Comparison of ENCODE assay signal across 14 cellular contexts in the genomic region with DNA sequence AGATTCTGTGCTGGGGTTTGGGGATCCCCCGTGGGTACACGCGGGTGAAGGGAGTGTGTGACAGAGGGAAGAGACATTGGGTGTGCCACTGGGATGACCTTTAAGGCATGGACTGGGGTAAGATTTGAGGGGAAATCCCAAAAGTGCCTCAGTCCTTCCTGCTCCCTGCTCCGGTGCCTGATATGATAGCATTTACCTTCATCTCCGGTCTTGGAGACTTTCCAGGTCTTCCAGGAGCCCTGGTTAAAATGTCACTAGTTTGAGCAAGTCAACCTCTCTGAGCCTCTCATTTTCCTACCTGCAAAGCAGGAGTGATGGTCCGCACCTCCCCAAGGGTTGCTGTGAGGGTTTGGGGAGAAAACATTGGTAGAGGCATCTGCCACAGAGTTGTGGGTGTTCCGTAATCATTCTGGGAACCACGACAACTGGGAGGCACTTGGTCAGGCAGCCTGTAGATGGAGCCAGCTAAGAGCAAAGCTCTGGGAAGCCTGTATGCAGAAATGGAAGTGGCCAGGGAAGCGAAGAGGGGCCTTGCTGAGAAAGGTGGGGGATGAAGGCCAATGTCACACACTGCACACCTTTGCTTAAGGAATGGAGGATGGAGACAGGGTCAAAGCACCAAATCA. TPM values are rescaled to one million over a fixed set of nuclear protein-coding genes. Genes with fewer than 3 reads are reported as not detected.
DNase-seq lines count a peak whose midpoint lies in the region; ATAC-seq, FAIRE-seq and TF ChIP-seq lines count a peak whose summit lies in the region.
"Had no signal": no experiment of that assay in that cellular context is flagged by ENCODE, and none has a peak within 500 bp of the region (broad histone marks: within the 10 kb centered on the region; RNA-seq: fewer than 3 reads in every experiment).

No MANE protein-coding gene starts in this region.

- H3K27ac ChIP-seq in A549 = no peak overlapping the region
- no peak overlapping the region for H3K27ac ChIP-seq in astrocyte (ENCODE audit: low read depth, low read length)

- H3K4me2 ChIP-seq in A549 (no peak overlapping the region), astrocyte (ENCODE audit: low read length) (no peak overlapping the region)

- TF ChIP-seq CTCF in A549 (IDR thresholded peaks at IDR 0.05) (peak; percentile 17; the same call in 1 of the 3 replicates), astrocyte (IDR thresholded peaks at IDR 0.05; ENCODE audit: insufficient read depth, low read depth, low read length) (peak; percentile 8)

- H3K9me3 ChIP-seq in A549 (no peaks in the 10 kb centered on the region), astrocyte (ENCODE audit: insufficient read depth, low read depth, low read length) (no peaks in the 10 kb centered on the region)

- H3K9me3 Mint-ChIP-seq in astrocyte (ENCODE audit: unreplicated experiment) (no peaks in the 10 kb centered on the region), immature natural killer cell (no peaks in the 10 kb centered on the region)
- H3K9me3 Mint-ChIP-seq: brain; CD14-positive monocyte; T-helper 1 cell treated with Interleukin-12 subunit alpha and Interleukin-12 subunit beta and Interleukin-4 antibody, amounts not matched to agents 30 μg/mL and 1 μg/mL, for 36 hours had no signal

- no peak overlapping the region for H2AFZ ChIP-seq in astrocyte (ENCODE audit: low read depth, low read length)

- H3K4me3 Mint-ChIP-seq in astrocyte (ENCODE audit: unreplicated experiment) = peak overlapping the region; percentile 50
- H3K4me3 Mint-ChIP-seq in immature natural killer cell = no peak overlapping the region
- H3K4me3 Mint-ChIP-seq: brain; CD14-positive monocyte; T-helper 1 cell treated with Interleukin-12 subunit alpha and Interleukin-12 subunit beta and Interleukin-4 antibody, amounts not matched to agents 30 μg/mL and 1 μg/mL, for 36 hours had no signal

- FAIRE-seq in A549 (lab: Jason Lieb, UNC) = no peak
- no peak for FAIRE-seq in astrocyte (lab: Jason Lieb, UNC)

- DNase-seq in A549 (ENCODE audit: low read depth in 1 of 2, low spot score in 1 of 2) (peak in 1 of 2 experiments; percentile 41), HEK293T (ENCODE audit: extremely low spot score) (peak; percentile 29), astrocyte (ENCODE audit: low read depth) (no peak), iPS-NIHi11 (ENCODE audit: low spot score) (peak; percentile 68), NCI-H526 (lab: John Stamatoyannopoulos, UW) (no peak), NCI-H146 treated with DMSO at 0.1 percent for 48 hours (lab: John Stamatoyannopoulos, UW; ENCODE audit: unreplicated experiment) (no peak), immature natural killer cell (no peak)
- no peak for DNase-seq in NK-92 treated with Interleukin-12 subunit alpha and Interleukin-12 subunit beta, amount 100 ng/mL, for 24 hours (lab: John Stamatoyannopoulos, UW)
- DNase-seq: activated T-cell treated with anti-CD3 and anti-CD28 coated beads for 4 hours; NCI-H446 treated with DMSO at 0.1 percent for 48 hours; stimulated activated CD4-positive, alpha-beta T cell treated with anti-CD3 and anti-CD28 coated beads, Interleukin-2, amount 100 ng/mL, for 48 hours had no signal

- H3K9ac ChIP-seq in astrocyte (ENCODE audit: low read length) = no peak overlapping the region

- no peaks in the 10 kb centered on the region for H3K79me2 ChIP-seq in astrocyte (ENCODE audit: insufficient read depth, low read length)

- no peaks in the 10 kb centered on the region for H4K20me1 ChIP-seq in astrocyte (ENCODE audit: insufficient read depth, low read length)

- 79% methylated on average over 9 of the region's 9 CpGs for WGBS in A549 (ENCODE audit: missing lambda C conversion rate)

- H3K27ac Mint-ChIP-seq in astrocyte (ENCODE audit: unreplicated experiment) (no peak overlapping the region), immature natural killer cell (no peak overlapping the region)
- H3K27ac Mint-ChIP-seq: CD14-positive monocyte; T-helper 1 cell treated with Interleukin-12 subunit alpha and Interleukin-12 subunit beta and Interleukin-4 antibody, amounts not matched to agents 30 μg/mL and 1 μg/mL, for 36 hours had no signal

- H3K4me1 Mint-ChIP-seq in astrocyte (ENCODE audit: low read depth, unreplicated experiment) (no peaks in the 10 kb centered on the region), immature natural killer cell (no peaks in the 10 kb centered on the region)
- H3K4me1 Mint-ChIP-seq: CD14-positive monocyte had no signal

- H3K4me3 ChIP-seq in A549 = no peak overlapping the region
- no peak overlapping the region for H3K4me3 ChIP-seq in astrocyte (ENCODE audit: insufficient read depth, low read depth, low read length)

- TF ChIP-seq RAD21 in A549 (conservative IDR thresholded peaks at IDR 0.05 in 1 of 2, IDR thresholded peaks at IDR 0.05 in 1 of 2) = no peak; a peak in 1 of 5 replicates

- H3K27me3 Mint-ChIP-seq in astrocyte (ENCODE audit: low read depth, unreplicated experiment) (peaks cover 26% of the 10 kb centered on the region), immature natural killer cell (ENCODE audit: low read depth in 3 of 3) (peaks cover 0 to 5% (median 4%) of the 10 kb centered on the region in 3 donors)

- POLR2A ChIA-PET in A549 (lab: Yijun Ruan, JAX) (no interaction called here), HEK293T (lab: Yijun Ruan, JAX) (no interaction called here)

- CTCF ChIA-PET in A549 (lab: Yijun Ruan, JAX) = interaction anchor here (0.6 to 9.2 kb wide), 5 partner anchors 9 to 321 kb away, joined by 3 to 83 read pairs (median 5); no protein-coding TSS in a partner anchor
- CTCF ChIA-PET in HEK293T (lab: Yijun Ruan, JAX) = interaction anchor here (0.6 kb wide), 1 partner anchor 1101 kb away, joined by 4 read pairs; no protein-coding TSS in a partner anchor

- no peak for TF ChIP-seq POLR2A in A549 (IDR thresholded peaks at IDR 0.05; ENCODE audit: low read length)

- H3K4me1 ChIP-seq in A549 (peaks cover 9% of the 10 kb centered on the region), astrocyte (ENCODE audit: insufficient read depth, low read length) (no peaks in the 10 kb centered on the region)

- no peaks in the 10 kb centered on the region for H3K27me3 ChIP-seq in astrocyte (ENCODE audit: insufficient read depth, low read length)

- H3K36me3 ChIP-seq in astrocyte (ENCODE audit: insufficient read depth, low read length) = no peaks in the 10 kb centered on the region

- peak; percentile 52 to 83; a peak in 4 of 6 replicates for ATAC-seq in A549

- H3K36me3 Mint-ChIP-seq in astrocyte (ENCODE audit: low read depth, unreplicated experiment) (no peaks in the 10 kb centered on the region), immature natural killer cell (no peaks in the 10 kb centered on the region)
- H3K36me3 Mint-ChIP-seq: brain, CD14-positive monocyte had no signal

- no peak for TF ChIP-seq EP300 in A549 (IDR thresholded peaks at IDR 0.05)

TF ChIP-seq in A549, 52 proteins besides CTCF, POLR2A, EP300 and RAD21:
- TF ChIP-seq PHF8 (IDR thresholded peaks at IDR 0.05; ENCODE audit: borderline replicate concordance, low read depth) = no peak
- TF ChIP-seq HDAC2 (IDR thresholded peaks at IDR 0.05) = no peak
- TF ChIP-seq TP53 (CRISPR knock-in tag; IDR thresholded peaks at IDR 0.05) = no peak
TF ChIP-seq in A549: peak in this region for 0.

TF ChIP-seq in HEK293T, 16 proteins besides CTCF, POLR2A, EP300 and RAD21:
- TF ChIP-seq CTBP1 (IDR thresholded peaks at IDR 0.05; ENCODE audit: borderline replicate concordance) = no peak
- no peak for TF ChIP-seq LEF1 (IDR thresholded peaks at IDR 0.05; ENCODE audit: borderline replicate concordance)
- TF ChIP-seq ELF4 (IDR thresholded peaks at IDR 0.05) = no peak
- no peak for TF ChIP-seq ARNT (IDR thresholded peaks at IDR 0.05)
- no peak for TF ChIP-seq FOXM1 (IDR thresholded peaks at IDR 0.05; ENCODE audit: borderline replicate concordance)
- TF ChIP-seq SUZ12 (IDR thresholded peaks at IDR 0.05) = no peak
- TF ChIP-seq SP1 (IDR thresholded peaks at IDR 0.05) = no peak
- TF ChIP-seq, protein P1, sequence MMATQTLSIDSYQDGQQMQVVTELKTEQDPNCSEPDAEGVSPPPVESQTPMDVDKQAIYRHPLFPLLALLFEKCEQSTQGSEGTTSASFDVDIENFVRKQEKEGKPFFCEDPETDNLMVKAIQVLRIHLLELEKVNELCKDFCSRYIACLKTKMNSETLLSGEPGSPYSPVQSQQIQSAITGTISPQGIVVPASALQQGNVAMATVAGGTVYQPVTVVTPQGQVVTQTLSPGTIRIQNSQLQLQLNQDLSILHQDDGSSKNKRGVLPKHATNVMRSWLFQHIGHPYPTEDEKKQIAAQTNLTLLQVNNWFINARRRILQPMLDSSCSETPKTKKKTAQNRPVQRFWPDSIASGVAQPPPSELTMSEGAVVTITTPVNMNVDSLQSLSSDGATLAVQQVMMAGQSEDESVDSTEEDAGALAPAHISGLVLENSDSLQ (IDR thresholded peaks at IDR 0.05) = no peak
- TF ChIP-seq ZNF384 (IDR thresholded peaks at IDR 0.05) = no peak

RNA-seq across cellular contexts. Expression of a gene that starts 33.9 kb away (rescaled TPM):
- polyA plus RNA-seq in A549 (2011; rRNA removed) (79.5 and 117 TPM in 2 replicates), A549 (2017; fragmentation: RNase III; extraction: RNeasy Plus Mini Kit Qiagen cat#74134 plus additional on column Dnase treatment) (81.8 to 93.1 TPM (median 87.9 TPM) in 3 replicates), immature natural killer cell (under 1 TPM in 2 of 3 donors, not detected in 1; 0.36 to 0.81 TPM)
- polyA plus RNA-seq in A549 (2012; cell fraction: cytosol; rRNA removed) = 43.9 and 52.7 TPM in 2 replicates
- polyA plus RNA-seq in A549 (2012; cell fraction: nucleus; rRNA removed) = 63.8 and 90.2 TPM in 2 replicates
- 83.0 and 87.7 TPM in 2 replicates for polyA minus RNA-seq in A549 (2011; rRNA and poly(A)+ RNA removed)
- 8.1 and 11.8 TPM in 2 replicates for total RNA-seq in astrocyte

Comparison
In these comparisons a context has a peak if more than half of its experiments do, and no peak if none do; other contexts are left out.
1. DNase-seq: peak in HEK293T (single experiment) and iPS-NIHi11 (single experiment); none in astrocyte (single experiment), NK-92 treated with Interleukin-12 subunit alpha and Interleukin-12 subunit beta, amount 100 ng/mL, for 24 hours (single experiment), NCI-H526 (0 of 2), NCI-H146 treated with DMSO at 0.1 percent for 48 hours (single experiment) and immature natural killer cell (0 of 3).
2. RNA of a gene that starts 33.9 kb away (polyA plus RNA-seq): 43.9 to 117 TPM in A549; 0.36 to 0.81 TPM in immature natural killer cell; every median in the first group is over 10 times any median in the second.